In the genomic region with DNA sequence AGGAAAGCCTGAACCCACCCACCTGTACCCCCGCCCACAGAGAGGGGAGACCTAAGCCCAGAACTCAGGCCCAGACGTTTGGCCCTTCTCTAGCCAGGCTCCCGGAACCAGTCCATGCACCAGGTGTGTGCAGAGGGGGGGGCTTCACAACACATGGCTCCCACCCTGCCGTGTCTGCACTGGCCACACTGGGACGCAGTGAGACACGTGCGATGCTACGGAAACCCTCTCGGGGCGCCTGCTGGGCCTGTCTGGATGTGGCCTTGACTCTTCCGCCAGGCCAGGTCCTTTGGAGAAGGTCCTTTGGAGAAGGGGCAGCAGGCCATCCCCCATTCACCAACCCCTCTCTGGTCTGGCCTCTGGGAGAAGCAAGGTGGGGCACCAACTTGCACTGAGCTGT, we compare ENCODE assay signal across 28 cellular contexts. TPM values are rescaled to one million over a fixed set of nuclear protein-coding genes. Genes with fewer than 3 reads are reported as not detected.
DNase-seq lines count a peak whose midpoint lies in the region; ATAC-seq, FAIRE-seq and TF ChIP-seq lines count a peak whose summit lies in the region.
"Had no signal": no experiment of that assay in that cellular context is flagged by ENCODE, and none has a peak within 500 bp of the region (broad histone marks: within the 10 kb centered on the region; RNA-seq: fewer than 3 reads in every experiment).

No MANE protein-coding gene starts in this region.

- CTCF ChIA-PET in HepG2 (lab: Yijun Ruan, JAX; ENCODE audit: low intra/inter-chr PET ratio, low total read pairs) (no interaction called here), GM12878 (lab: Yijun Ruan, JAX) (no interaction called here)
- CTCF ChIA-PET in activated CD4-positive, alpha-beta T cell treated with anti-CD3 and anti-CD28 coated beads, Interleukin-2, amount 10 ng/mL, durations not matched to agents 7 days and 5 days (lab: Charles Lee): interaction anchor here (1.5 kb wide), 1 partner anchor 197 kb away, joined by 4 read pairs; no protein-coding TSS in a partner anchor

- no peaks in the 10 kb centered on the region for H3K9me3 Mint-ChIP-seq in stimulated activated naive B cell treated with anti-CD40 and anti-IgM and Interleukin-4, amounts not matched to agents 10 μg/mL and 1 μg/mL and 100 μg/mL, for 72 hours
- no peaks in the 10 kb centered on the region for H3K9me3 Mint-ChIP-seq in activated CD4-positive, alpha-beta T cell treated with anti-CD3 and anti-CD28 coated beads, Interleukin-2, amount 10 ng/mL, durations not matched to agents 7 days and 5 days
- H3K9me3 Mint-ChIP-seq: CD4-positive, alpha-beta memory T cell; CD4-positive, CD25-positive, alpha-beta regulatory T cell; CD8-positive, alpha-beta memory T cell had no signal

- H3K9me3 ChIP-seq in HepG2 (ENCODE audit: low read length) (no peaks in the 10 kb centered on the region), right lobe of liver (no peaks in the 10 kb centered on the region), GM12878 (replicated peaks; ENCODE audit: control insufficient read depth, insufficient read depth, low read length) (no peaks in the 10 kb centered on the region), neuronal stem cell (replicated peaks in 1 of 2; ENCODE audit: control insufficient read depth in 2 of 2, insufficient read depth in 1 of 2, low read depth in 1 of 2, low read length in 2 of 2) (no peaks in the 10 kb centered on the region)
- H3K9me3 ChIP-seq: BE2C, BLaER1 had no signal

- no peak overlapping the region for H3K4me3 Mint-ChIP-seq in stimulated activated naive B cell treated with anti-CD40 and anti-IgM and Interleukin-4, amounts not matched to agents 10 μg/mL and 1 μg/mL and 100 μg/mL, for 72 hours
- no peak overlapping the region for H3K4me3 Mint-ChIP-seq in activated CD4-positive, alpha-beta T cell treated with anti-CD3 and anti-CD28 coated beads, Interleukin-2, amount 10 ng/mL, durations not matched to agents 7 days and 5 days
- H3K4me3 Mint-ChIP-seq: CD14-positive monocyte; CD4-positive, alpha-beta memory T cell; CD4-positive, CD25-positive, alpha-beta regulatory T cell; CD8-positive, alpha-beta memory T cell had no signal

- H3K4me3 ChIP-seq in HepG2 (replicated peaks in 1 of 3; ENCODE audit: insufficient read depth in 1 of 3, low read depth in 2 of 3, low read length in 3 of 3): no peak overlapping the region
- H3K4me3 ChIP-seq in right lobe of liver: no peak overlapping the region
- no peak overlapping the region for H3K4me3 ChIP-seq in GM12878
- no peak overlapping the region for H3K4me3 ChIP-seq in neuronal stem cell (ENCODE audit: low read length in 2 of 2)
- H3K4me3 ChIP-seq: BLaER1 had no signal

- H3K9ac ChIP-seq in HepG2 (ENCODE audit: insufficient read depth, low read depth, low read length) (no peak overlapping the region), GM12878 (ENCODE audit: control insufficient read depth, insufficient read depth, low read length) (no peak overlapping the region), neuronal stem cell (ENCODE audit: low read depth, low read length, poor library complexity) (peak overlapping the region; percentile 3)
- H3K9ac ChIP-seq: BLaER1 had no signal

- no peak overlapping the region for H2AK5ac ChIP-seq in neuronal stem cell (ENCODE audit: low read depth, low read length)

- peaks cover 2% of the 10 kb centered on the region for H3K79me1 ChIP-seq in neuronal stem cell (ENCODE audit: low read depth, low read length)

- H2BK5ac ChIP-seq in neuronal stem cell (ENCODE audit: low read length): no peak overlapping the region

- H3K4me2 ChIP-seq in HepG2 (ENCODE audit: low read depth, low read length) (no peak overlapping the region), GM12878 (ENCODE audit: control insufficient read depth, insufficient read depth) (no peak overlapping the region), neuronal stem cell (ENCODE audit: insufficient read depth, low read length, poor library complexity, severe bottlenecking) (no peak overlapping the region)
- H3K4me2 ChIP-seq: BLaER1 had no signal

- TF ChIP-seq POLR2A in HepG2 (IDR thresholded peaks at IDR 0.05; ENCODE audit: insufficient read depth in 1 of 2, low read depth in 2 of 2, low read length in 2 of 2): no peak
- TF ChIP-seq POLR2A in right lobe of liver (IDR thresholded peaks at IDR 0.05): no peak
- peak; percentile 22; the same call in 1 of the 2 replicates for TF ChIP-seq POLR2A in GM12878 (IDR thresholded peaks at IDR 0.05; ENCODE audit: low read depth, low read length)

- H3K27ac ChIP-seq in HepG2 (ENCODE audit: extremely low read length, insufficient read depth, low read length): no peak overlapping the region
- no peak overlapping the region for H3K27ac ChIP-seq in right lobe of liver
- no peak overlapping the region for H3K27ac ChIP-seq in GM12878 (ENCODE audit: control insufficient read depth, insufficient read depth)
- no peak overlapping the region for H3K27ac ChIP-seq in neuronal stem cell (replicated peaks; ENCODE audit: low read length)
- H3K27ac ChIP-seq: 22Rv1, BLaER1 had no signal

- peak overlapping the region; percentile 50 for H4K8ac ChIP-seq in neuronal stem cell (ENCODE audit: low read depth, low read length)

- BruUV-seq in HepG2 (replicated peaks; lab: Mats Ljungman, UMichigan): no TSS peak
- no TSS peak for BruUV-seq in GM12878 (replicated peaks; lab: Mats Ljungman, UMichigan)

- 100% methylated on average over 5 of the region's 11 CpGs for WGBS in HepG2 (ENCODE audit: low lambda C conversion rate)
- no CpG with 5 or more reads among the region's 11 CpGs for WGBS in right lobe of liver (ENCODE audit: insufficient coverage, low coverage, low lambda C conversion rate, missing lambda C conversion rate)
- WGBS in GM12878 (ENCODE audit: insufficient coverage, insufficient replicate concordance, low lambda C conversion rate, missing lambda C conversion rate): 89% methylated on average over 11 of the region's 11 CpGs
- WGBS in neuronal stem cell (ENCODE audit: extremely low coverage in 2 of 2, insufficient read length in 2 of 2, insufficient replicate concordance in 1 of 2), 2 donors: no CpG with 5 or more reads among the region's 11 CpGs

- TF ChIP-seq RAD21 in HepG2 (CRISPR knock-in tag; IDR thresholded peaks at IDR 0.05) (no peak), GM12878 (IDR thresholded peaks at IDR 0.05; ENCODE audit: insufficient read depth, low read depth, low read length) (no peak)

- no peak for TF ChIP-seq EP300 in HepG2 (IDR thresholded peaks at IDR 0.05; ENCODE audit: low read depth in 2 of 2, low read length in 2 of 2)
- TF ChIP-seq EP300 in HepG2 (CRISPR knock-in tag; IDR thresholded peaks at IDR 0.05; ENCODE audit: borderline replicate concordance): no peak
- no peak for TF ChIP-seq EP300 in GM12878 (IDR thresholded peaks at IDR 0.05; ENCODE audit: borderline replicate concordance in 1 of 2, control insufficient read depth in 1 of 2, low read depth in 2 of 2, low read length in 2 of 2)

- peaks cover 53 to 77% of the 10 kb centered on the region in 2 donors for H3K36me3 Mint-ChIP-seq in stimulated activated naive B cell treated with anti-CD40 and anti-IgM and Interleukin-4, amounts not matched to agents 10 μg/mL and 1 μg/mL and 100 μg/mL, for 72 hours
- H3K36me3 Mint-ChIP-seq in activated CD4-positive, alpha-beta T cell treated with anti-CD3 and anti-CD28 coated beads, Interleukin-2, amount 10 ng/mL, durations not matched to agents 7 days and 5 days (ENCODE audit: low read depth): no peaks in the 10 kb centered on the region
- H3K36me3 Mint-ChIP-seq: CD4-positive, alpha-beta memory T cell; CD4-positive, CD25-positive, alpha-beta regulatory T cell; CD8-positive, alpha-beta memory T cell had no signal

- peak overlapping the region; percentile 48 for H3K18ac ChIP-seq in neuronal stem cell (ENCODE audit: low read length)

- no peak for DNase-seq in HepG2 (ENCODE audit: low spot score)
- no peak for DNase-seq in right lobe of liver
- DNase-seq in GM12878 (ENCODE audit: low read depth, low spot score): no peak
- no peak for DNase-seq in neuronal stem cell (ENCODE audit: low spot score)
- DNase-seq in stimulated activated naive B cell treated with anti-CD40 and anti-IgM and Interleukin-4, amounts not matched to agents 10 μg/mL and 1 μg/mL and 100 μg/mL, for 72 hours: no peak
- DNase-seq in 8988T: no peak
- no peak for DNase-seq in stimulated activated naive CD4-positive, alpha-beta T cell (lab: John Stamatoyannopoulos, UW)
- no peak for DNase-seq in activated CD4-positive, alpha-beta T cell treated with anti-CD3 and anti-CD28 coated beads, Interleukin-2, amount 10 ng/mL, durations not matched to agents 7 days and 5 days
- DNase-seq: ACHN; BE2C; C1 segment of cervical spinal cord; CD4-positive, alpha-beta memory T cell; CD4-positive, CD25-positive, alpha-beta regulatory T cell; CD8-positive, alpha-beta memory T cell; COR-L47; DMS 273 treated with DMSO at 0.1 percent for 48 hours; DMS153; DMS53; DMS79; DND-41; EL; GDM1 had no signal

- H3K4me1 ChIP-seq in HepG2 (ENCODE audit: insufficient read depth, low read length) (peaks cover 18% of the 10 kb centered on the region), right lobe of liver (peaks cover 0 to 5% (median 2%) of the 10 kb centered on the region in 4 donors), GM12878 (ENCODE audit: control insufficient read depth, insufficient read depth, low read length) (peaks cover 11% of the 10 kb centered on the region), neuronal stem cell (ENCODE audit: control insufficient read depth in 2 of 2, insufficient read depth in 1 of 2, low read depth in 1 of 2, low read length in 2 of 2) (peaks cover 3 to 8% of the 10 kb centered on the region in 2 donors)

- no peak overlapping the region for H4K91ac ChIP-seq in neuronal stem cell (ENCODE audit: low read depth, low read length, poor library complexity)

- H3K4ac ChIP-seq in neuronal stem cell (ENCODE audit: low read length): no peak overlapping the region

- no peak for FAIRE-seq in HepG2 (lab: Jason Lieb, UNC)
- no peak for FAIRE-seq in GM12878 (lab: Jason Lieb, UNC)
- FAIRE-seq: A204.1, GM12891, GM19239 had no signal

- no peaks in the 10 kb centered on the region for H3K27me3 ChIP-seq in HepG2 (ENCODE audit: control insufficient read depth in 1 of 2, insufficient read depth in 2 of 2, low read length in 2 of 2)
- H3K27me3 ChIP-seq in right lobe of liver: no peaks in the 10 kb centered on the region
- no peaks in the 10 kb centered on the region for H3K27me3 ChIP-seq in GM12878 (replicated peaks in 1 of 2; ENCODE audit: control insufficient read depth in 2 of 2, insufficient read depth in 2 of 2, low read length in 1 of 2)
- H3K27me3 ChIP-seq in neuronal stem cell (ENCODE audit: control insufficient read depth in 3 of 3, insufficient read depth in 3 of 3, low read depth in 1 of 3, low read length in 3 of 3): no peaks in the 10 kb centered on the region
- H3K27me3 ChIP-seq: BE2C, BLaER1 had no signal

- H3K4me1 Mint-ChIP-seq in stimulated activated naive B cell treated with anti-CD40 and anti-IgM and Interleukin-4, amounts not matched to agents 10 μg/mL and 1 μg/mL and 100 μg/mL, for 72 hours: peaks cover 47 to 55% of the 10 kb centered on the region in 2 donors
- peaks cover 7% of the 10 kb centered on the region for H3K4me1 Mint-ChIP-seq in activated CD4-positive, alpha-beta T cell treated with anti-CD3 and anti-CD28 coated beads, Interleukin-2, amount 10 ng/mL, durations not matched to agents 7 days and 5 days

- intact Hi-C loops in HepG2 (cut with micrococcal nuclease; ENCODE audit: unreplicated experiment): no loop called here
- intact Hi-C loops in right lobe of liver (cut with DNase I): loop anchor here in 1 of 2 donors (10.0 kb wide), 1 partner anchor 308 kb away; no protein-coding TSS in a partner anchor
- intact Hi-C loops in GM12878 (cut with micrococcal nuclease; ENCODE audit: unreplicated experiment): loop anchor here (10.0 kb wide), 1 partner anchor 298 kb away; no protein-coding TSS in a partner anchor

- no peak overlapping the region for H2BK12ac ChIP-seq in neuronal stem cell (ENCODE audit: low read length)

- SMC1A ChIA-PET in GM12878 (lab: Charles Lee; ENCODE audit: uncharacterized antibody, unreplicated experiment): no interaction called here

- no peak overlapping the region for H2BK15ac ChIP-seq in neuronal stem cell (ENCODE audit: low read length)

- peak overlapping the region; percentile 85 for H3K23ac ChIP-seq in neuronal stem cell (ENCODE audit: low read depth, low read length, poor library complexity)

- no peaks in the 10 kb centered on the region for H3K27me3 Mint-ChIP-seq in stimulated activated naive B cell treated with anti-CD40 and anti-IgM and Interleukin-4, amounts not matched to agents 10 μg/mL and 1 μg/mL and 100 μg/mL, for 72 hours
- no peaks in the 10 kb centered on the region for H3K27me3 Mint-ChIP-seq in activated CD4-positive, alpha-beta T cell treated with anti-CD3 and anti-CD28 coated beads, Interleukin-2, amount 10 ng/mL, durations not matched to agents 7 days and 5 days
- H3K27me3 Mint-ChIP-seq: CD4-positive, CD25-positive, alpha-beta regulatory T cell; CD8-positive, alpha-beta memory T cell had no signal

- in situ Hi-C loops in HepG2 (cut with HindIII; ENCODE audit: extremely low pct_ligation_motif_present, low pct_unique_long_range_greater_than_20kb): no loop called here
- in situ Hi-C loops in GM12878 (cut with MboI): no loop called here

- H4K20me1 ChIP-seq in HepG2 (ENCODE audit: insufficient read depth, low read length) (0 out of 2 replicates have a peak, but pooled peaks cover 4% of the 10 kb centered on the region), GM12878 (ENCODE audit: control insufficient read depth, insufficient read depth) (no peaks in the 10 kb centered on the region)

- H3K14ac ChIP-seq in neuronal stem cell (ENCODE audit: low read length): peak overlapping the region; percentile 31

- TF ChIP-seq CTCF in HepG2 (CRISPR knock-in tag; IDR thresholded peaks at IDR 0.05) (no peak), right lobe of liver (IDR thresholded peaks at IDR 0.05) (no peak), GM12878 (IDR thresholded peaks at IDR 0.05 in 2 of 3, conservative IDR thresholded peaks at IDR 0.05 in 1 of 3; ENCODE audit: control insufficient read depth in 2 of 3, extremely low read depth in 1 of 3, insufficient read depth in 1 of 3, low read depth in 3 of 3, low read length in 3 of 3) (no peak)

- ATAC-seq in HepG2 (no peak), right lobe of liver (no peak), GM12878 (no peak)
- ATAC-seq in stimulated activated naive B cell treated with anti-CD40 and anti-IgM and Interleukin-4, amounts not matched to agents 10 μg/mL and 1 μg/mL and 100 μg/mL, for 72 hours (replicated peaks): no peak

- POLR2A ChIA-PET in HepG2 (lab: Yijun Ruan, JAX) (no interaction called here), GM12878 (lab: Charles Lee) (no interaction called here)
- POLR2A ChIA-PET in activated CD4-positive, alpha-beta T cell treated with anti-CD3 and anti-CD28 coated beads, Interleukin-2, amount 10 ng/mL, durations not matched to agents 7 days and 5 days (lab: Charles Lee): no interaction called here

- no peak overlapping the region for H2BK120ac ChIP-seq in neuronal stem cell (ENCODE audit: low read depth, low read length)

- RAD21 ChIA-PET in GM12878 (lab: Charles Lee; ENCODE audit: unreplicated experiment): interaction anchor here (4.9 kb wide), 1 partner anchor 198 kb away, joined by 44 read pairs; no protein-coding TSS in a partner anchor

- peaks cover 19 to 76% of the 10 kb centered on the region in 2 experiments for H3K36me3 ChIP-seq in HepG2 (replicated peaks in 1 of 2; ENCODE audit: control insufficient read depth in 1 of 2, insufficient read depth in 2 of 2, low read length in 2 of 2)
- H3K36me3 ChIP-seq in right lobe of liver: peaks cover 0 to 23% (median under 1%) of the 10 kb centered on the region in 4 donors
- H3K36me3 ChIP-seq in GM12878 (ENCODE audit: control insufficient read depth in 2 of 2, insufficient read depth in 2 of 2, low read length in 1 of 2): peaks cover 0 to 26% of the 10 kb centered on the region in 2 experiments; a peak in 3 of 4 replicates
- peaks cover 15 to 69% of the 10 kb centered on the region in 2 donors for H3K36me3 ChIP-seq in neuronal stem cell (replicated peaks in 1 of 2; ENCODE audit: control insufficient read depth in 2 of 2, insufficient read depth in 2 of 2, low read length in 2 of 2)

- H3K27ac Mint-ChIP-seq in stimulated activated naive B cell treated with anti-CD40 and anti-IgM and Interleukin-4, amounts not matched to agents 10 μg/mL and 1 μg/mL and 100 μg/mL, for 72 hours: peak overlapping the region; percentile 87
- no peak overlapping the region for H3K27ac Mint-ChIP-seq in activated CD4-positive, alpha-beta T cell treated with anti-CD3 and anti-CD28 coated beads, Interleukin-2, amount 10 ng/mL, durations not matched to agents 7 days and 5 days
- H3K27ac Mint-ChIP-seq: CD4-positive, alpha-beta memory T cell; CD4-positive, CD25-positive, alpha-beta regulatory T cell; CD8-positive, alpha-beta memory T cell had no signal

- no peaks in the 10 kb centered on the region for H3K79me2 ChIP-seq in HepG2 (ENCODE audit: insufficient read depth, low read length)
- H3K79me2 ChIP-seq in GM12878 (ENCODE audit: control insufficient read depth, insufficient read depth, low read length): no peaks in the 10 kb centered on the region

- H2AFZ ChIP-seq in HepG2 (ENCODE audit: low read length): no peak overlapping the region
- H2AFZ ChIP-seq in GM12878 (ENCODE audit: control insufficient read depth, low read depth, low read length): no peak overlapping the region
- H2AFZ ChIP-seq in neuronal stem cell (ENCODE audit: low read length): no peak overlapping the region

RNA-seq across cellular contexts. Expression of gene SARDH, which starts 58.4 kb away (rescaled TPM):
- total RNA-seq in HepG2 (2016; rRNA removed; fragmentation: Illumina TruSeq; extraction: Trizol) (32.5 and 34.9 TPM in 2 replicates), right lobe of liver (100 to 1,000 TPM in 3 of 6 experiments, 10 to 100 TPM in 3; 67.3 to 183 (median 101) TPM), GM12878 (2014; rRNA removed) (0.06 TPM in 1 of 2 replicates, not detected in the other), GM12878 (2014; rRNA removed; fragmentation: Illumina TruSeq; extraction: Trizol) (not detected in 2 replicates), GM12878 (2021) (0.15 and 0.16 TPM in 2 replicates)
- total RNA-seq in HepG2 (2016; cell fraction: cytosol; rRNA removed; fragmentation: Illumina TruSeq; extraction: Trizol; ENCODE audit: low read depth): 5.5 and 6.4 TPM in 2 replicates
- total RNA-seq in HepG2 (2016; cell fraction: insoluble cytoplasmic fraction; rRNA removed; fragmentation: Illumina TruSeq; extraction: Trizol): 25.6 and 34.1 TPM in 2 replicates
- total RNA-seq in HepG2 (2016; cell fraction: membrane; rRNA removed; fragmentation: Illumina TruSeq; extraction: Trizol): 13.0 TPM in 2 replicates
- 26.8 and 31.9 TPM in 2 replicates for total RNA-seq in HepG2 (2016; cell fraction: nucleus; rRNA removed; fragmentation: Illumina TruSeq; extraction: Trizol)
- polyA plus RNA-seq in HepG2 (2011; rRNA removed) (11.6 and 15.6 TPM in 2 replicates), GM12878 (2011; rRNA removed) (0.07 and 0.14 TPM in 2 replicates), GM12878 (2014; fragmentation: Illumina TruSeq; extraction: Trizol) (0.03 TPM in 1 of 2 replicates, not detected in the other), GM12878 (2014; fragmentation: Nextera tagmentation; extraction: Ambion mirVana) (not detected), GM12878 (2014; rRNA removed) (0.03 TPM in 1 of 2 replicates, not detected in the other), GM12878 (2016; fragmentation: Nextera tagmentation; extraction: Ambion mirVana) (not detected)
- 6.1 and 10.1 TPM in 2 replicates for polyA plus RNA-seq in HepG2 (2011; cell fraction: cytosol; rRNA removed)
- polyA plus RNA-seq in HepG2 (2011; cell fraction: nucleus; rRNA removed): 107 and 130 TPM in 2 replicates
- polyA plus RNA-seq in HepG2 (2012): 20.2 and 23.9 TPM in 2 replicates
- 4.0 and 4.1 TPM in 2 replicates for polyA plus RNA-seq in HepG2 (2016; cell fraction: cytosol; fragmentation: Illumina TruSeq; extraction: Trizol; ENCODE audit: low read depth)
- 23.4 and 31.6 TPM in 2 replicates for polyA plus RNA-seq in HepG2 (2016; cell fraction: insoluble cytoplasmic fraction; fragmentation: Illumina TruSeq; extraction: Trizol; ENCODE audit: low read depth)
- 7.8 and 8.3 TPM in 2 replicates for polyA plus RNA-seq in HepG2 (2016; cell fraction: membrane; fragmentation: Illumina TruSeq; extraction: Trizol; ENCODE audit: low read depth)
- 46.0 and 50.9 TPM in 2 replicates for polyA plus RNA-seq in HepG2 (2016; cell fraction: nucleus; fragmentation: Illumina TruSeq; extraction: Trizol; ENCODE audit: insufficient read depth, low read depth)
- 55.5 TPM in 1 of 2 replicates, not detected in the other for polyA minus RNA-seq in HepG2 (2011; rRNA and poly(A)+ RNA removed; ENCODE audit: low replicate concordance)
- polyA minus RNA-seq in HepG2 (2011; cell fraction: cytosol; rRNA and poly(A)+ RNA removed): 17.1 and 19.0 TPM in 2 replicates
- polyA minus RNA-seq in HepG2 (2011; cell fraction: nucleus; rRNA and poly(A)+ RNA removed): 35.9 and 37.7 TPM in 2 replicates
- 3.9 TPM in 2 replicates for total RNA-seq in GM12878 (2013; cell fraction: nucleolus; rRNA removed)
- polyA plus RNA-seq in GM12878 (2011; ENCODE audit: low read depth): not detected
- polyA plus RNA-seq in GM12878 (2011; cell fraction: cytosol; rRNA removed): 0.23 and 0.30 TPM in 2 replicates
- polyA plus RNA-seq in GM12878 (2011; cell fraction: nucleus; rRNA removed): 1.0 and 1.4 TPM in 2 replicates
- polyA plus RNA-seq in GM12878 (2012): 0.07 and 0.20 TPM in 2 replicates
- 0.31 TPM in 1 of 2 replicates, not detected in the other for polyA minus RNA-seq in GM12878 (2011; rRNA and poly(A)+ RNA removed)
- polyA minus RNA-seq in GM12878 (2011; cell fraction: cytosol; rRNA and poly(A)+ RNA removed): not detected in 2 replicates
- 0.38 and 0.60 TPM in 2 replicates for polyA minus RNA-seq in GM12878 (2011; cell fraction: nucleus; rRNA and poly(A)+ RNA removed)
- polyA plus RNA-seq in neuronal stem cell (2013, experiment 1 of 2): 3.8 TPM
- 3.7 TPM for polyA plus RNA-seq in neuronal stem cell (2013, experiment 2 of 2)
- total RNA-seq in activated CD4-positive, alpha-beta T cell treated with anti-CD3 and anti-CD28 coated beads, Interleukin-2, amount 10 ng/mL, durations not matched to agents 7 days and 5 days: 1 to 10 TPM; 1.9 TPM
- polyA plus RNA-seq: CD14-positive monocyte had no signal

Comparison
In these comparisons a context has a peak if more than half of its experiments do, and no peak if none do; other contexts are left out.
1. Of the 75 proteins assayed by ChIP-seq in both HepG2 and GM12878: peak only in HepG2: none; only in GM12878: POLR2A; in both: none; in neither: 74.